Comparison of ENCODE assay signal across 18 cellular contexts in genomic region chr20:49478754-49479689, GRCh38. TPM values are rescaled to one million over a fixed set of nuclear protein-coding genes. Genes with fewer than 3 reads are reported as not detected.
DNase-seq lines count a peak whose midpoint lies in the region; ATAC-seq and TF ChIP-seq lines count a peak whose summit lies in the region.
"Had no signal": no experiment of that assay in that cellular context is flagged by ENCODE, and none has a peak within 500 bp of the region (broad histone marks: within the 10 kb centered on the region; RNA-seq: fewer than 3 reads in every experiment).

No MANE protein-coding gene starts in this region.

- DNase-seq in caudate nucleus (lab: John Stamatoyannopoulos, UW) (no peak), hepatocyte (ENCODE audit: low spot score) (peak; percentile 28), progenitor cell of endocrine pancreas (ENCODE audit: low spot score, unreplicated experiment) (no peak), upper lobe of left lung (no peak), T-helper 9 cell (no peak), globus pallidus (ENCODE audit: low spot score) (no peak)
- no peak for DNase-seq in activated naive CD4-positive, alpha-beta T cell treated with anti-CD3 and anti-CD28 coated beads, Interleukin-2, amount 50 U/mL, for 72 hours (ENCODE audit: low spot score in 2 of 2)
- DNase-seq: DMS79 treated with DMSO at 0.1 percent for 48 hours, NCI-H1417 treated with DMSO at 0.1 percent for 48 hours, NCI-H2029, NCI-H2171 treated with DMSO at 0.1 percent for 48 hours, SHP77 treated with DMSO at 0.1 percent for 48 hours had no signal

- no peaks in the 10 kb centered on the region for H3K9me3 Mint-ChIP-seq in progenitor cell of endocrine pancreas (ENCODE audit: low read depth)
- H3K9me3 Mint-ChIP-seq in activated naive CD4-positive, alpha-beta T cell treated with anti-CD3 and anti-CD28 coated beads, Interleukin-2, amount 50 U/mL, for 72 hours, result no peaks in the 10 kb centered on the region

- TF ChIP-seq POLR2A in upper lobe of left lung (IDR thresholded peaks at IDR 0.05), result no peak

- H3K27ac ChIP-seq in VCaP (peak overlapping the region; percentile 11; the same call in 1 of the 2 replicates), caudate nucleus (ENCODE audit: low read depth, low read length) (peak overlapping the region; percentile 36), hepatocyte (no peak overlapping the region), upper lobe of left lung (no peak overlapping the region)
- H3K27ac ChIP-seq: HL-60 had no signal

- H3K4me1 ChIP-seq in hepatocyte (ENCODE audit: insufficient read depth) (peaks cover 4% of the 10 kb centered on the region), upper lobe of left lung (peaks cover 14 to 19% (median 14%) of the 10 kb centered on the region in 4 donors)

- no peak overlapping the region for H3K4me2 ChIP-seq in hepatocyte

- H3K27ac Mint-ChIP-seq in progenitor cell of endocrine pancreas, result peak overlapping the region; percentile 16
- no peak overlapping the region for H3K27ac Mint-ChIP-seq in activated naive CD4-positive, alpha-beta T cell treated with anti-CD3 and anti-CD28 coated beads, Interleukin-2, amount 50 U/mL, for 72 hours

- H3K36me3 ChIP-seq in hepatocyte (replicated peaks; ENCODE audit: insufficient read depth, low read depth) (no peaks in the 10 kb centered on the region), upper lobe of left lung (no peaks in the 10 kb centered on the region)

- no peaks in the 10 kb centered on the region for H3K9me2 ChIP-seq in hepatocyte (replicated peaks; ENCODE audit: insufficient read depth)

- H3K4me1 Mint-ChIP-seq in progenitor cell of endocrine pancreas (ENCODE audit: low read depth), result peaks cover 12% of the 10 kb centered on the region

- peaks cover 26% of the 10 kb centered on the region for H3K27me3 Mint-ChIP-seq in progenitor cell of endocrine pancreas

- no peaks in the 10 kb centered on the region for H4K20me1 ChIP-seq in hepatocyte (ENCODE audit: insufficient read depth, poor library complexity, severe bottlenecking)

- peaks cover 8% of the 10 kb centered on the region for H3K27me3 ChIP-seq in hepatocyte
- H3K27me3 ChIP-seq in upper lobe of left lung, result peaks cover 0 to 20% (median 10%) of the 10 kb centered on the region in 4 donors

- no peaks in the 10 kb centered on the region for H3K79me2 ChIP-seq in hepatocyte

- ATAC-seq in upper lobe of left lung (ENCODE audit: low FRiP score in 2 of 2), result no peak
- ATAC-seq in activated naive CD4-positive, alpha-beta T cell treated with anti-CD3 and anti-CD28 coated beads, Interleukin-2, amount 50 U/mL, for 72 hours, result no peak
- ATAC-seq: HCT116 had no signal

- TF ChIP-seq EP300 in upper lobe of left lung (IDR thresholded peaks at IDR 0.05), result no peak

- no peak overlapping the region for H2AFZ ChIP-seq in hepatocyte

- H3K4me3 ChIP-seq in hepatocyte (no peak overlapping the region), upper lobe of left lung (no peak overlapping the region)

- TF ChIP-seq CTCF in VCaP (conservative IDR thresholded peaks at IDR 0.05), result no peak
- TF ChIP-seq CTCF in hepatocyte (IDR thresholded peaks at IDR 0.05; ENCODE audit: poor library complexity), result no peak
- TF ChIP-seq CTCF in progenitor cell of endocrine pancreas (IDR thresholded peaks at IDR 0.05; ENCODE audit: unreplicated experiment), result no peak
- TF ChIP-seq CTCF in upper lobe of left lung (IDR thresholded peaks at IDR 0.05), result no peak

- H3K9me3 ChIP-seq in hepatocyte (ENCODE audit: low read depth), result no peaks in the 10 kb centered on the region
- H3K9me3 ChIP-seq in upper lobe of left lung, result no peaks in the 10 kb centered on the region

- 85% methylated on average over 5 of the region's 5 CpGs for WGBS in hepatocyte (ENCODE audit: low lambda C conversion rate, missing lambda C conversion rate)
- WGBS in upper lobe of left lung, 2 donors, result 35 to 60% methylated on average over 5 of the region's 5 CpGs

- H3K36me3 Mint-ChIP-seq in progenitor cell of endocrine pancreas (ENCODE audit: insufficient read depth), result no peaks in the 10 kb centered on the region
- no peaks in the 10 kb centered on the region for H3K36me3 Mint-ChIP-seq in activated naive CD4-positive, alpha-beta T cell treated with anti-CD3 and anti-CD28 coated beads, Interleukin-2, amount 50 U/mL, for 72 hours

- H3K4me3 Mint-ChIP-seq in progenitor cell of endocrine pancreas (ENCODE audit: low read depth), result no peak overlapping the region

RNA-seq across cellular contexts. Expression of gene KCNB1, which starts 3.4 kb away (rescaled TPM):
- total RNA-seq in hepatocyte (0.37 and 0.44 TPM in 2 replicates), progenitor cell of endocrine pancreas (0.98 and 1.8 TPM in 2 replicates), upper lobe of left lung (1 to 10 TPM in 3 of 6 donors, under 1 TPM in 3; 0.40 to 2.2 (median 0.98) TPM)
- 1.0 and 1.5 TPM in 2 replicates for polyA plus RNA-seq in hepatocyte
- not detected for total RNA-seq in activated naive CD4-positive, alpha-beta T cell treated with anti-CD3 and anti-CD28 coated beads, Interleukin-2, amount 50 U/mL, for 72 hours
- total RNA-seq: A673, NCI-H460, RPMI7951 had no signal

Comparison
In these comparisons a context has a peak if more than half of its experiments do, and no peak if none do; other contexts are left out.
1. H3K27ac ChIP-seq: peak in VCaP (single experiment) and caudate nucleus (single experiment); none in hepatocyte (single experiment) and upper lobe of left lung (0 of 4).